Comparison of ENCODE assay signal across 25 cellular contexts in genomic region chr12:114529956-114530355, GRCh38.
"Had no signal": no experiment of that assay in that cellular context is flagged by ENCODE, and none has a peak within 500 bp of the region (broad histone marks: within the 10 kb centered on the region; RNA-seq: fewer than 3 reads in every experiment).

No MANE protein-coding gene starts in this region.

- H3K36me3 ChIP-seq: esophagus muscularis mucosa, gastroesophageal sphincter, heart left ventricle, left lung, prostate gland, right atrium auricular region, thyroid gland had no signal

- H3K4me3 ChIP-seq: coronary artery, esophagus muscularis mucosa, gastroesophageal sphincter, heart left ventricle, left lung, prostate gland, right atrium auricular region, smooth muscle cell, thyroid gland had no signal

- DNase-seq: dermis blood vessel endothelial cell; effector memory CD4-positive, alpha-beta T cell; foreskin fibroblast; heart left ventricle; hippocampal formation; left cardiac atrium; left lung; mammary epithelial cell; naive thymus-derived CD8-positive, alpha-beta T cell; nephron progenitor cell; nucleus accumbens; stimulated activated CD4-positive, alpha-beta T cell treated with anti-CD3 and anti-CD28 coated beads, Interleukin-12 subunit alpha, Interleukin-12 subunit beta, amount 100 ng/mL, for 4 hours; stimulated activated CD4-positive, alpha-beta T cell treated with anti-CD3 and anti-CD28 coated beads, Interleukin-1b, Interleukin-23, amount 100 ng/mL, for 48 hours; stimulated activated CD4-positive, alpha-beta T cell treated with anti-CD3 and anti-CD28 coated beads, Interleukin-4, amount 100 ng/mL, for 1 hour; stimulated activated CD8-positive, alpha-beta memory T cell treated with anti-CD3 and anti-CD28 coated beads, Interleukin-4, amount 100 ng/mL, for 48 hours; stimulated activated naive CD4-positive, alpha-beta T cell; stimulated activated naive CD8-positive, alpha-beta T cell treated with anti-CD3 and anti-CD28 coated beads, Interleukin-15, amount 100 ng/mL, for 72 hours; thyroid gland had no signal

- ATAC-seq: gastroesophageal sphincter; heart left ventricle; left cardiac atrium; left lung; naive thymus-derived CD8-positive, alpha-beta T cell; sciatic nerve; stimulated activated naive CD8-positive, alpha-beta T cell treated with anti-CD3 and anti-CD28 coated beads, Interleukin-15, amount 100 ng/mL, for 72 hours had no signal

- H3K9me3 ChIP-seq: left lung, prostate gland, right atrium auricular region, thyroid gland had no signal

- H3K27ac ChIP-seq: coronary artery, esophagus muscularis mucosa, gastroesophageal sphincter, heart left ventricle, left lung, prostate gland, right atrium auricular region, thyroid gland had no signal

- H3K27me3 ChIP-seq: right atrium auricular region, thyroid gland had no signal

- H3K4me1 ChIP-seq: esophagus muscularis mucosa, gastroesophageal sphincter, heart left ventricle, left lung, prostate gland, right atrium auricular region, thyroid gland had no signal
